17 cellular contexts compared by ENCODE assay signal in genomic region chr20:62528983-62529891, GRCh38. TPM values are rescaled to one million over a fixed set of nuclear protein-coding genes. Genes with fewer than 3 reads are reported as not detected.
A peak's percentile ranks its signal among the peaks of the same experiment; 100 is the strongest.
DNase-seq lines count a peak whose midpoint lies in the region; ATAC-seq, FAIRE-seq and TF ChIP-seq lines count a peak whose summit lies in the region.
"Had no signal": no experiment of that assay in that cellular context is flagged by ENCODE, and none has a peak within 500 bp of the region (broad histone marks: within the 10 kb centered on the region; RNA-seq: fewer than 3 reads in every experiment).

No MANE protein-coding gene starts in this region.

- no peak for TF ChIP-seq EP300 in K562 (IDR thresholded peaks at IDR 0.05; ENCODE audit: low read length)

- H3K4me3 Mint-ChIP-seq in Caco-2 (ENCODE audit: unreplicated experiment) (no peak overlapping the region), mesothelial cell of epicardium (peak overlapping the region; percentile 24)
- no peak overlapping the region for H3K4me3 Mint-ChIP-seq in CD4-positive, alpha-beta memory T cell
- H3K4me3 Mint-ChIP-seq in activated naive CD4-positive, alpha-beta T cell treated with anti-CD3 and anti-CD28 coated beads for 36 hours: no peak overlapping the region

- H3K36me3 ChIP-seq in Caco-2 (ENCODE audit: control insufficient read depth, insufficient read depth, low read length): no peaks in the 10 kb centered on the region
- no peaks in the 10 kb centered on the region for H3K36me3 ChIP-seq in K562 (ENCODE audit: control insufficient read depth, insufficient read depth, low read length)
- no peaks in the 10 kb centered on the region for H3K36me3 ChIP-seq in rectal smooth muscle tissue (ENCODE audit: control insufficient read depth, insufficient read depth, low read length)
- H3K36me3 ChIP-seq in CD4-positive, alpha-beta memory T cell (ENCODE audit: insufficient read depth, low read length): no peaks in the 10 kb centered on the region
- H3K36me3 ChIP-seq: BLaER1 treated with 17β-estradiol and CSF1 and Interleukin-3, amounts not matched to agents 10 nM and 100 nM; MG63 had no signal

- H3K27me3 Mint-ChIP-seq in Caco-2 (ENCODE audit: insufficient read depth, unreplicated experiment) (no peaks in the 10 kb centered on the region), mesothelial cell of epicardium (ENCODE audit: low read depth) (no peaks in the 10 kb centered on the region)
- H3K27me3 Mint-ChIP-seq in CD4-positive, alpha-beta memory T cell: peaks cover 11 to 14% of the 10 kb centered on the region in 2 donors
- H3K27me3 Mint-ChIP-seq in activated naive CD4-positive, alpha-beta T cell treated with anti-CD3 and anti-CD28 coated beads for 36 hours (ENCODE audit: low read depth): peaks cover 3% of the 10 kb centered on the region

- TF ChIP-seq CTCF in Caco-2 (IDR thresholded peaks at IDR 0.05; ENCODE audit: insufficient read depth in 1 of 2, low read depth in 1 of 2, low read length in 1 of 2, severe bottlenecking in 1 of 2, unreplicated experiment in 1 of 2) (no peak), K562 (IDR thresholded peaks at IDR 0.05 in 2 of 3, conservative IDR thresholded peaks at IDR 0.05 in 1 of 3; ENCODE audit: insufficient read depth in 2 of 3, low read depth in 1 of 3, low read length in 3 of 3) (no peak), mesothelial cell of epicardium (IDR thresholded peaks at IDR 0.05; ENCODE audit: unreplicated experiment) (no peak)

- CTCF ChIA-PET in Caco-2 (lab: Charles Lee) (interaction anchor here (0.6 to 0.9 kb wide), 3 partner anchors 10 to 95 kb away, joined by 3 read pairs; no protein-coding TSS in a partner anchor), K562 (lab: Yijun Ruan, JAX; ENCODE audit: low intra/inter-chr PET ratio) (no interaction called here)
- CTCF ChIA-PET in CD4-positive, alpha-beta memory T cell (lab: Charles Lee; ENCODE audit: partially characterized antibody): no interaction called here
- CTCF ChIA-PET in activated naive CD4-positive, alpha-beta T cell treated with anti-CD3 and anti-CD28 coated beads for 36 hours (lab: Charles Lee): interaction anchor here (0.6 to 2.4 kb wide), 2 partner anchors 29 to 321 kb away, joined by 5 to 6 read pairs; no protein-coding TSS in a partner anchor

- WGBS in K562 (ENCODE audit: insufficient coverage, low coverage, missing lambda C conversion rate): 55% methylated on average over 25 of the region's 25 CpGs

- no peaks in the 10 kb centered on the region for H4K20me1 ChIP-seq in K562 (replicated peaks; ENCODE audit: control insufficient read depth, insufficient read depth, low read length)

- no peaks in the 10 kb centered on the region; the same call in 2 of the 3 replicates for H3K79me2 ChIP-seq in K562 (ENCODE audit: control insufficient read depth, insufficient read depth, low read length)

- H3K9me3 Mint-ChIP-seq in Caco-2 (ENCODE audit: unreplicated experiment) (no peaks in the 10 kb centered on the region), mesothelial cell of epicardium (no peaks in the 10 kb centered on the region)
- no peaks in the 10 kb centered on the region for H3K9me3 Mint-ChIP-seq in CD4-positive, alpha-beta memory T cell
- no peaks in the 10 kb centered on the region for H3K9me3 Mint-ChIP-seq in activated naive CD4-positive, alpha-beta T cell treated with anti-CD3 and anti-CD28 coated beads for 36 hours

- no TSS peak for BruUV-seq in Caco-2 (replicated peaks; lab: Mats Ljungman, UMichigan)
- BruUV-seq in K562 (replicated peaks; lab: Mats Ljungman, UMichigan): no TSS peak

- H3K36me3 Mint-ChIP-seq in Caco-2 (ENCODE audit: insufficient read depth, unreplicated experiment): no peaks in the 10 kb centered on the region
- H3K36me3 Mint-ChIP-seq in mesothelial cell of epicardium: no peaks in the 10 kb centered on the region
- no peaks in the 10 kb centered on the region for H3K36me3 Mint-ChIP-seq in CD4-positive, alpha-beta memory T cell
- no peaks in the 10 kb centered on the region for H3K36me3 Mint-ChIP-seq in activated naive CD4-positive, alpha-beta T cell treated with anti-CD3 and anti-CD28 coated beads for 36 hours (ENCODE audit: low read depth)

- H3K4me1 Mint-ChIP-seq in Caco-2 (ENCODE audit: low read depth, unreplicated experiment) (peaks cover 13% of the 10 kb centered on the region), mesothelial cell of epicardium (peaks cover 40% of the 10 kb centered on the region)
- peaks cover 0 to 2% (median 0%) of the 10 kb centered on the region in 4 donors for H3K4me1 Mint-ChIP-seq in CD4-positive, alpha-beta memory T cell
- peaks cover 2% of the 10 kb centered on the region for H3K4me1 Mint-ChIP-seq in activated naive CD4-positive, alpha-beta T cell treated with anti-CD3 and anti-CD28 coated beads for 36 hours (ENCODE audit: low read depth)

- DNase-seq in Caco-2: no peak
- DNase-seq in K562 (ENCODE audit: extremely low read depth in 1 of 4, low spot score in 3 of 4): peak in 2 of 4 experiments; percentile 56 to 60
- no peak for DNase-seq in mesothelial cell of epicardium (ENCODE audit: low spot score in 2 of 2, unreplicated experiment in 2 of 2)
- DNase-seq in stimulated activated CD4-positive, alpha-beta T cell treated with anti-CD3 and anti-CD28 coated beads, Interleukin-2, amount 100 ng/mL, for 24 hours: no peak
- no peak for DNase-seq in CD4-positive, alpha-beta memory T cell
- no peak for DNase-seq in activated naive CD4-positive, alpha-beta T cell treated with anti-CD3 and anti-CD28 coated beads for 36 hours
- DNase-seq: DMS153, Karpas-422, MG63, NCI-H1092, NCI-H1694, NCI-H510A treated with DMSO at 0.1 percent for 48 hours, NCI-H82 had no signal

- in situ Hi-C loops in K562 (cut with MboI): no loop called here

- peaks cover 15% of the 10 kb centered on the region for H3K4me1 ChIP-seq in Caco-2
- peaks cover 56 to 92% of the 10 kb centered on the region in 2 experiments for H3K4me1 ChIP-seq in K562 (replicated peaks in 1 of 2; ENCODE audit: control insufficient read depth in 2 of 2, insufficient read depth in 2 of 2, low read length in 2 of 2)
- H3K4me1 ChIP-seq in rectal smooth muscle tissue (ENCODE audit: control insufficient read depth, insufficient read depth, low read length): peaks cover 11% of the 10 kb centered on the region
- H3K4me1 ChIP-seq in CD4-positive, alpha-beta memory T cell (ENCODE audit: insufficient read depth, low read length): no peaks in the 10 kb centered on the region
- H3K4me1 ChIP-seq: A549 had no signal

- H3K9me3 ChIP-seq in Caco-2 (no peaks in the 10 kb centered on the region), K562 (replicated peaks; ENCODE audit: control insufficient read depth, insufficient read depth, low read depth, low read length) (no peaks in the 10 kb centered on the region)
- no peaks in the 10 kb centered on the region for H3K9me3 ChIP-seq in CD4-positive, alpha-beta memory T cell (ENCODE audit: control insufficient read depth in 1 of 2, low read length in 2 of 2)
- H3K9me3 ChIP-seq: A549; BLaER1 treated with 17β-estradiol and CSF1 and Interleukin-3, amounts not matched to agents 10 nM and 100 nM; MG63 had no signal

- no peaks in the 10 kb centered on the region for H3K9me1 ChIP-seq in K562 (ENCODE audit: control insufficient read depth, insufficient read depth, low read length)

- H3K4me2 ChIP-seq in K562 (ENCODE audit: insufficient read depth, low read length): peak overlapping the region; percentile 59
- H3K4me2 ChIP-seq: A549 had no signal

- POLR2A ChIA-PET in Caco-2 (lab: Charles Lee) (no interaction called here), K562 (lab: Yijun Ruan, JAX) (interaction anchor here (0.5 to 1.0 kb wide), 7 partner anchors 10 to 119 kb away, joined by 3 read pairs; no protein-coding TSS in a partner anchor)
- POLR2A ChIA-PET in CD4-positive, alpha-beta memory T cell (lab: Charles Lee; ENCODE audit: partially characterized antibody): no interaction called here

- TF ChIP-seq POLR2A in K562 (conservative IDR thresholded peaks at IDR 0.05): no peak

- intact Hi-C loops in Caco-2 (cut with micrococcal nuclease; ENCODE audit: unreplicated experiment) (no loop called here), K562 (cut with micrococcal nuclease) (no loop called here)
- intact Hi-C loops in CD4-positive, alpha-beta memory T cell (cut with micrococcal nuclease): no loop called here
- intact Hi-C loops in activated naive CD4-positive, alpha-beta T cell treated with anti-CD3 and anti-CD28 coated beads for 36 hours (cut with micrococcal nuclease): no loop called here

- H3K27ac ChIP-seq in K562 (ENCODE audit: extremely low read depth, low read depth, low read length) (peak overlapping the region; percentile 51), rectal smooth muscle tissue (ENCODE audit: low read depth, low read length) (peak overlapping the region; percentile 6)
- H3K27ac ChIP-seq in CD4-positive, alpha-beta memory T cell (ENCODE audit: low read depth, low read length): no peak overlapping the region
- H3K27ac ChIP-seq: A549; BLaER1 treated with 17β-estradiol and CSF1 and Interleukin-3, amounts not matched to agents 10 nM and 100 nM had no signal

- H3K27me3 ChIP-seq in Caco-2 (replicated peaks; ENCODE audit: control insufficient read depth, insufficient read depth, low read length) (no peaks in the 10 kb centered on the region), K562 (ENCODE audit: control insufficient read depth in 2 of 2, insufficient read depth in 2 of 2, low read length in 2 of 2) (no peaks in the 10 kb centered on the region), rectal smooth muscle tissue (ENCODE audit: control insufficient read depth, insufficient read depth, low read length) (peaks cover 9% of the 10 kb centered on the region)
- H3K27me3 ChIP-seq in CD4-positive, alpha-beta memory T cell (ENCODE audit: insufficient read depth, low read length): no peaks in the 10 kb centered on the region
- H3K27me3 ChIP-seq: MG63 had no signal

- H3K4me3 ChIP-seq in Caco-2 (ENCODE audit: low read depth, low read length): no peak overlapping the region
- no peak overlapping the region for H3K4me3 ChIP-seq in K562
- H3K4me3 ChIP-seq in rectal smooth muscle tissue (ENCODE audit: low read length): no peak overlapping the region
- H3K4me3 ChIP-seq in CD4-positive, alpha-beta memory T cell (ENCODE audit: low read length in 2 of 2): no peak overlapping the region
- H3K4me3 ChIP-seq: A549; BLaER1 treated with 17β-estradiol and CSF1 and Interleukin-3, amounts not matched to agents 10 nM and 100 nM; MG63 had no signal

- TF ChIP-seq RAD21 in K562 (CRISPR knock-in tag; conservative IDR thresholded peaks at IDR 0.05 in 1 of 2, IDR thresholded peaks at IDR 0.05 in 1 of 2): no peak

- ATAC-seq in K562: no peak
- ATAC-seq: A549, Panc1 had no signal

- FAIRE-seq in K562 (lab: Jason Lieb, UNC): no peak
- FAIRE-seq: A549 had no signal

- peak overlapping the region; percentile 17 to 79; a peak in 3 of 4 replicates for H3K9ac ChIP-seq in K562 (ENCODE audit: insufficient read depth in 1 of 2, low read depth in 2 of 2, low read length in 2 of 2)
- H3K9ac ChIP-seq in rectal smooth muscle tissue (ENCODE audit: low read length): no peak overlapping the region
- H3K9ac ChIP-seq: BLaER1 treated with 17β-estradiol and CSF1 and Interleukin-3, amounts not matched to agents 10 nM and 100 nM had no signal

- H2AFZ ChIP-seq in K562 (ENCODE audit: low read depth, low read length): peak overlapping the region; percentile 35; the same call in 1 of the 2 replicates

- H3K27ac Mint-ChIP-seq in Caco-2 (ENCODE audit: unreplicated experiment) (peak overlapping the region; percentile 29), mesothelial cell of epicardium (peak overlapping the region; percentile 84)
- H3K27ac Mint-ChIP-seq in CD4-positive, alpha-beta memory T cell: no peak overlapping the region
- no peak overlapping the region for H3K27ac Mint-ChIP-seq in activated naive CD4-positive, alpha-beta T cell treated with anti-CD3 and anti-CD28 coated beads for 36 hours

RNA-seq across cellular contexts. Expression of gene GATA5, which starts 53.4 kb away (rescaled TPM):
- 0.12 and 0.25 TPM in 2 replicates for total RNA-seq in Caco-2 (2022)
- 0.40 and 1.3 TPM in 2 replicates for total RNA-seq in K562 (2011; cell fraction: chromatin; rRNA removed; ENCODE audit: low replicate concordance)
- 0.66 and 0.67 TPM in 2 replicates for total RNA-seq in K562 (2011; cell fraction: nucleolus; rRNA removed)
- 0.29 and 0.46 TPM in 2 replicates for total RNA-seq in K562 (2011; cell fraction: nucleoplasm; rRNA removed)
- 0.18 and 0.45 TPM in 2 replicates for total RNA-seq in K562 (2014; rRNA removed)
- total RNA-seq in K562 (2014; rRNA removed; fragmentation: Illumina TruSeq; extraction: Trizol): 0.06 TPM in 1 of 2 replicates, not detected in the other
- total RNA-seq in K562 (2015; rRNA removed; fragmentation: Illumina TruSeq; extraction: Trizol): 0.08 and 0.22 TPM in 2 replicates
- 0.49 TPM in 2 replicates for total RNA-seq in K562 (2021)
- 0.57 and 0.68 TPM in 2 replicates for polyA plus RNA-seq in K562 (2011; rRNA removed)
- polyA plus RNA-seq in K562 (2011; cell fraction: cytosol; rRNA removed): 0.68 and 2.4 TPM in 2 replicates
- 1.4 and 2.7 TPM in 2 replicates for polyA plus RNA-seq in K562 (2011; cell fraction: nucleus; rRNA removed)
- polyA plus RNA-seq in K562 (2012): 0.43 and 0.44 TPM in 2 replicates
- polyA plus RNA-seq in K562 (2014; fragmentation: Illumina TruSeq; extraction: Trizol): 0.09 and 0.11 TPM in 2 replicates
- not detected for polyA plus RNA-seq in K562 (2014; fragmentation: Nextera tagmentation; extraction: Ambion mirVana)
- polyA plus RNA-seq in K562 (2014; rRNA removed): 0.16 and 0.34 TPM in 2 replicates
- 0.12 and 0.39 TPM in 2 replicates for polyA minus RNA-seq in K562 (2011; rRNA and poly(A)+ RNA removed)
- 0.86 and 1.5 TPM in 2 replicates for polyA minus RNA-seq in K562 (2011; cell fraction: cytosol; rRNA and poly(A)+ RNA removed)
- polyA minus RNA-seq in K562 (2011; cell fraction: nucleus; rRNA and poly(A)+ RNA removed): 0.67 TPM in 2 replicates
- 26.0 to 30.0 TPM (median 27.5 TPM) in 3 replicates for total RNA-seq in mesothelial cell of epicardium
- not detected for total RNA-seq in CD4-positive, alpha-beta memory T cell
- polyA plus RNA-seq in CD4-positive, alpha-beta memory T cell: not detected
- not detected for total RNA-seq in activated naive CD4-positive, alpha-beta T cell treated with anti-CD3 and anti-CD28 coated beads for 36 hours

Comparison
In these comparisons a context has a peak if more than half of its experiments do, and no peak if none do; other contexts are left out.
1. H3K27ac Mint-ChIP-seq: peak in Caco-2 (single experiment) and mesothelial cell of epicardium (single experiment); none in CD4-positive, alpha-beta memory T cell (0 of 7) and activated naive CD4-positive, alpha-beta T cell treated with anti-CD3 and anti-CD28 coated beads for 36 hours (single experiment).
2. RNA of gene GATA5, which starts 53.4 kb away (total RNA-seq): 26.0 to 30.0 TPM in mesothelial cell of epicardium; 0.12 to 0.25 TPM in Caco-2, 0.06 to 1.3 TPM in K562, not detected in CD4-positive, alpha-beta memory T cell and not detected in activated naive CD4-positive, alpha-beta T cell treated with anti-CD3 and anti-CD28 coated beads for 36 hours; every median in the first group is over 10 times any median in the second.
3. CTCF ChIA-PET loops: an anchor here in Caco-2 (0.6 to 0.9 kb wide) and activated naive CD4-positive, alpha-beta T cell treated with anti-CD3 and anti-CD28 coated beads for 36 hours (0.6 to 2.4 kb wide); none called in K562 and CD4-positive, alpha-beta memory T cell.